In the genomic region with DNA sequence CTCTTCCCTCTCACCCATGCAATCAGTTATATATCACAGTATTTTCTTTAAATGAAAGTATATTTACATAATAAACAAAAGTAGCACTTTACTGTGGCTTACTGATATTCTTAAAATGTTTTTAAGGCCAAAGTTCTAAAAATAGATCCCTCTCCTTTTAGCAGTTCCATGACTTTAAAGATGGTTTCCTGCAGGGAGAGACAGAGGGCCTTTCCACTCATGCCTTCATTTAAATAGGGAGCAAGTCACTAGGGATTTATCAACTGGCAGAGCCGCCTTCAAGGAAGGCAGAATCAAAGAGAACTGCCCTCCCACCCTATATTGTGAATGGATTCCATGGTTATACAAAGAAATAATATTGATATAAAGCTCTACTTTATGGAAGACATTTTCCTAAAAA, we compare ENCODE assay signal across 9 cellular contexts. TPM values are rescaled to one million over a fixed set of nuclear protein-coding genes. Genes with fewer than 3 reads are reported as not detected.
A peak's percentile ranks its signal among the peaks of the same experiment; 100 is the strongest.
DNase-seq lines count a peak whose midpoint lies in the region; ATAC-seq and TF ChIP-seq lines count a peak whose summit lies in the region.
"Had no signal": no experiment of that assay in that cellular context is flagged by ENCODE, and none has a peak within 500 bp of the region (broad histone marks: within the 10 kb centered on the region; RNA-seq: fewer than 3 reads in every experiment).

No MANE protein-coding gene starts in this region.

- H3K79me2 ChIP-seq in GM23248 (ENCODE audit: insufficient read depth), result peaks cover 33% of the 10 kb centered on the region

- TF ChIP-seq EP300 in esophagus muscularis mucosa (IDR thresholded peaks at IDR 0.05), result no peak

- no peaks in the 10 kb centered on the region for H3K9me3 ChIP-seq in BLaER1 treated with 17β-estradiol and CSF1 and Interleukin-3, amounts not matched to agents 10 nM and 100 nM (replicated peaks in 1 of 11)
- H3K9me3 ChIP-seq in GM23248 (ENCODE audit: low read depth) (no peaks in the 10 kb centered on the region), esophagus muscularis mucosa (no peaks in the 10 kb centered on the region), gastrocnemius medialis (no peaks in the 10 kb centered on the region)

- H3K27ac Mint-ChIP-seq in MCF 10A (ENCODE audit: low read depth, unreplicated experiment), result no peak overlapping the region

- no peaks in the 10 kb centered on the region for H3K9me2 ChIP-seq in GM23248 (ENCODE audit: insufficient read depth)

- intact Hi-C loops in esophagus muscularis mucosa (cut with DNase I), result no loop called here
- intact Hi-C loops in gastrocnemius medialis (cut with DNase I; ENCODE audit: low total_unique reads), result loop anchor here (5.0 kb wide), 2 partner anchors 55 to 105 kb away; partner anchors contain the start of genes CREBL2 and DUSP16
- intact Hi-C loops in MCF 10A (cut with micrococcal nuclease), result no loop called here

- TF ChIP-seq POLR2A in esophagus muscularis mucosa (IDR thresholded peaks at IDR 0.05; ENCODE audit: low read depth) (no peak), gastrocnemius medialis (IDR thresholded peaks at IDR 0.05) (no peak)

- TF ChIP-seq CTCF in esophagus muscularis mucosa (IDR thresholded peaks at IDR 0.05), result no peak
- TF ChIP-seq CTCF in gastrocnemius medialis (IDR thresholded peaks at IDR 0.05 in 4 of 5, conservative IDR thresholded peaks at IDR 0.05 in 1 of 5), result no peak
- TF ChIP-seq CTCF in MCF 10A (IDR thresholded peaks at IDR 0.05; ENCODE audit: unreplicated experiment), result no peak

- H2AFZ ChIP-seq in GM23248, result no peak overlapping the region

- peaks cover 15% of the 10 kb centered on the region for H3K4me1 Mint-ChIP-seq in MCF 10A (ENCODE audit: insufficient read depth, unreplicated experiment)

- peak overlapping the region in 7 of 11 experiments; percentile 7 to 62 (median 50); a peak in 10 of 22 replicates for H3K4me2 ChIP-seq in BLaER1 treated with 17β-estradiol and CSF1 and Interleukin-3, amounts not matched to agents 10 nM and 100 nM
- peak overlapping the region; percentile 97 for H3K4me2 ChIP-seq in GM23248 (ENCODE audit: unreplicated experiment)

- in situ Hi-C loops in GM23248 (cut with MboI) (no loop called here), gastrocnemius medialis (cut with MboI; ENCODE audit: low sequenced_read_pairs in 4 of 4) (loop anchor here in 1 of 4 donors (10.0 kb wide), 1 partner anchor 198 kb away; no protein-coding TSS in a partner anchor)

- H3F3A ChIP-seq in GM23248 (ENCODE audit: insufficient read depth), result peaks cover 64% of the 10 kb centered on the region

- H3K27me3 Mint-ChIP-seq in MCF 10A (ENCODE audit: insufficient read depth, unreplicated experiment), result no peaks in the 10 kb centered on the region

- no peak overlapping the region for H3K9ac ChIP-seq in BLaER1 treated with 17β-estradiol and CSF1 and Interleukin-3, amounts not matched to agents 10 nM and 100 nM
- peak overlapping the region; percentile 79 for H3K9ac ChIP-seq in GM23248

- H3K9me3 Mint-ChIP-seq in MCF 10A (ENCODE audit: unreplicated experiment), result no peaks in the 10 kb centered on the region

- 95 to 100% methylated on average over 1 of the region's 1 CpG for WGBS in GM23248 (ENCODE audit: low coverage in 1 of 2, low lambda C conversion rate in 2 of 2, missing lambda C conversion rate in 2 of 2), 2 experiments
- 70% methylated on average over 1 of the region's 1 CpG for WGBS in esophagus muscularis mucosa

- DNase-seq in GM23248 (no peak), esophagus muscularis mucosa (ENCODE audit: extremely low spot score) (no peak), gastrocnemius medialis (no peak), MCF 10A (ENCODE audit: unreplicated experiment) (no peak), HEK293T (ENCODE audit: extremely low spot score) (no peak)
- DNase-seq: Kasumi-1; stimulated activated CD4-positive, alpha-beta T cell treated with anti-CD3 and anti-CD28 coated beads, Interleukin-4, amount 100 ng/mL, for 4 hours had no signal

- H3K27ac ChIP-seq in BLaER1 treated with 17β-estradiol and CSF1 and Interleukin-3, amounts not matched to agents 10 nM and 100 nM, result no peak overlapping the region
- peak overlapping the region; percentile 94 for H3K27ac ChIP-seq in GM23248
- peak overlapping the region in 3 of 4 donors; percentile 8 to 69 (median 60) for H3K27ac ChIP-seq in esophagus muscularis mucosa (replicated peaks in 1 of 4)
- peak overlapping the region; percentile 50 to 77 (median 72) for H3K27ac ChIP-seq in gastrocnemius medialis

- H3K36me3 Mint-ChIP-seq in MCF 10A (ENCODE audit: insufficient read depth, unreplicated experiment), result peaks cover 17% of the 10 kb centered on the region

- H4K20me1 ChIP-seq in BLaER1 treated with 17β-estradiol and CSF1 and Interleukin-3, amounts not matched to agents 10 nM and 100 nM, result peaks cover 0 to 6% (median 0%) of the 10 kb centered on the region in 11 experiments; a peak in 1 of 22 replicates
- no peaks in the 10 kb centered on the region for H4K20me1 ChIP-seq in GM23248 (ENCODE audit: insufficient read depth)

- H3K27me3 ChIP-seq in BLaER1 treated with 17β-estradiol and CSF1 and Interleukin-3, amounts not matched to agents 10 nM and 100 nM, result no peaks in the 10 kb centered on the region
- H3K27me3 ChIP-seq in GM23248 (replicated peaks; ENCODE audit: insufficient read depth), result no peaks in the 10 kb centered on the region
- no peaks in the 10 kb centered on the region for H3K27me3 ChIP-seq in esophagus muscularis mucosa
- H3K27me3 ChIP-seq in gastrocnemius medialis, result no peaks in the 10 kb centered on the region

- peaks cover 17 to 37% (median 24%) of the 10 kb centered on the region in 10 experiments for H3K4me1 ChIP-seq in BLaER1 treated with 17β-estradiol and CSF1 and Interleukin-3, amounts not matched to agents 10 nM and 100 nM
- H3K4me1 ChIP-seq in GM23248 (ENCODE audit: insufficient read depth), result peaks cover 62% of the 10 kb centered on the region
- H3K4me1 ChIP-seq in esophagus muscularis mucosa, result peaks cover 33 to 54% (median 38%) of the 10 kb centered on the region in 4 donors
- H3K4me1 ChIP-seq in gastrocnemius medialis, result peaks cover 48 to 55% of the 10 kb centered on the region in 2 donors

- no TSS peak for BruUV-seq in MCF 10A (replicated peaks; lab: Mats Ljungman, UMichigan)

- H3K4me3 Mint-ChIP-seq in MCF 10A (ENCODE audit: unreplicated experiment), result no peak overlapping the region

- POLR2A ChIA-PET in MCF 10A (lab: Yijun Ruan, JAX), result no interaction called here
- POLR2A ChIA-PET in HEK293T (lab: Yijun Ruan, JAX), result no interaction called here

- ATAC-seq in gastrocnemius medialis (no peak), GM21619 (IDR thresholded peaks at IDR 0.05; ENCODE audit: unreplicated experiment) (no peak)

- CTCF ChIA-PET in MCF 10A (lab: Yijun Ruan, JAX), result no interaction called here
- CTCF ChIA-PET in HEK293T (lab: Yijun Ruan, JAX), result no interaction called here

- H3K36me3 ChIP-seq in BLaER1 treated with 17β-estradiol and CSF1 and Interleukin-3, amounts not matched to agents 10 nM and 100 nM, result 0 out of 22 replicates have a peak, but pooled peaks cover 0 to 6% (median 0%) of the 10 kb centered on the region in 11 experiments
- H3K36me3 ChIP-seq in GM23248 (ENCODE audit: low read depth) (no peaks in the 10 kb centered on the region), esophagus muscularis mucosa (peaks cover 0 to 5% (median 0%) of the 10 kb centered on the region in 4 donors), gastrocnemius medialis (no peaks in the 10 kb centered on the region)

- no peak overlapping the region for H3K4me3 ChIP-seq in BLaER1 treated with 17β-estradiol and CSF1 and Interleukin-3, amounts not matched to agents 10 nM and 100 nM
- 0 out of 2 replicates have a peak overlapping the region, but pooled peaks have one; percentile 70 for H3K4me3 ChIP-seq in GM23248
- no peak overlapping the region for H3K4me3 ChIP-seq in esophagus muscularis mucosa
- no peak overlapping the region for H3K4me3 ChIP-seq in gastrocnemius medialis

TF ChIP-seq in HEK293T, 16 proteins besides CTCF, POLR2A, EP300 and RAD21:
- TF ChIP-seq FOXA1 (IDR thresholded peaks at IDR 0.05), result no peak
- no peak for TF ChIP-seq ELF4 (IDR thresholded peaks at IDR 0.05)
- TF ChIP-seq SUZ12 (IDR thresholded peaks at IDR 0.05), result no peak
- TF ChIP-seq BHLHE40 (IDR thresholded peaks at IDR 0.05; ENCODE audit: borderline replicate concordance), result no peak
- no peak for TF ChIP-seq ZNF384 (IDR thresholded peaks at IDR 0.05)
- no peak for TF ChIP-seq SP1 (IDR thresholded peaks at IDR 0.05)
- TF ChIP-seq ARNT (IDR thresholded peaks at IDR 0.05), result no peak
- TF ChIP-seq LEF1 (IDR thresholded peaks at IDR 0.05; ENCODE audit: borderline replicate concordance), result no peak
- TF ChIP-seq HDGF (IDR thresholded peaks at IDR 0.05; ENCODE audit: borderline replicate concordance), result no peak
- TF ChIP-seq FOXK2 (IDR thresholded peaks at IDR 0.05), result no peak
- TF ChIP-seq L3MBTL2 (conservative IDR thresholded peaks at IDR 0.05), result no peak
- TF ChIP-seq, protein P1, sequence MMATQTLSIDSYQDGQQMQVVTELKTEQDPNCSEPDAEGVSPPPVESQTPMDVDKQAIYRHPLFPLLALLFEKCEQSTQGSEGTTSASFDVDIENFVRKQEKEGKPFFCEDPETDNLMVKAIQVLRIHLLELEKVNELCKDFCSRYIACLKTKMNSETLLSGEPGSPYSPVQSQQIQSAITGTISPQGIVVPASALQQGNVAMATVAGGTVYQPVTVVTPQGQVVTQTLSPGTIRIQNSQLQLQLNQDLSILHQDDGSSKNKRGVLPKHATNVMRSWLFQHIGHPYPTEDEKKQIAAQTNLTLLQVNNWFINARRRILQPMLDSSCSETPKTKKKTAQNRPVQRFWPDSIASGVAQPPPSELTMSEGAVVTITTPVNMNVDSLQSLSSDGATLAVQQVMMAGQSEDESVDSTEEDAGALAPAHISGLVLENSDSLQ (IDR thresholded peaks at IDR 0.05), result no peak
- no peak for TF ChIP-seq CTBP1 (IDR thresholded peaks at IDR 0.05; ENCODE audit: borderline replicate concordance)
- TF ChIP-seq TARDBP (IDR thresholded peaks at IDR 0.05), result no peak
- no peak for TF ChIP-seq FOXM1 (IDR thresholded peaks at IDR 0.05; ENCODE audit: borderline replicate concordance)
- TF ChIP-seq NFRKB (IDR thresholded peaks at IDR 0.05), result no peak

RNA-seq across cellular contexts. Expression of gene DUSP16, which starts 55.5 kb away (rescaled TPM):
- total RNA-seq in GM23248 (2014; rRNA removed; shearing (Covaris generic)), result 2.8 and 3.0 TPM in 2 replicates
- 0.74 and 1.1 TPM in 2 replicates for polyA plus RNA-seq in GM23248 (2016; fragmentation: Nextera tagmentation; extraction: Ambion mirVana)
- total RNA-seq in esophagus muscularis mucosa (10 to 100 TPM in 3 of 4 donors, 1 to 10 TPM in 1; 10.0 to 17.0 (median 13.9) TPM), gastrocnemius medialis (10 to 100 TPM; 10.9 to 15.7 (median 13.3) TPM), MCF 10A (2022) (18.9 and 20.7 TPM in 2 replicates)

Comparison
In these comparisons a context has a peak if more than half of its experiments do, and no peak if none do; other contexts are left out.
1. H3K27ac ChIP-seq: peak in GM23248 (single experiment), esophagus muscularis mucosa (3 of 4) and gastrocnemius medialis (4 of 4); none in BLaER1 treated with 17β-estradiol and CSF1 and Interleukin-3, amounts not matched to agents 10 nM and 100 nM (0 of 11).